Comparison of ENCODE assay signal across 23 cellular contexts in genomic region chr7:17545348-17545747, GRCh38.
DNase-seq lines count a peak whose midpoint lies in the region; ATAC-seq, FAIRE-seq and TF ChIP-seq lines count a peak whose summit lies in the region.
"Had no signal": no experiment of that assay in that cellular context is flagged by ENCODE, and none has a peak within 500 bp of the region (broad histone marks: within the 10 kb centered on the region; RNA-seq: fewer than 3 reads in every experiment).

No MANE protein-coding gene starts in this region.

- H3K27me3 ChIP-seq in astrocyte (ENCODE audit: insufficient read depth, low read length) (no peaks in the 10 kb centered on the region), heart right ventricle (no peaks in the 10 kb centered on the region), muscle layer of duodenum (ENCODE audit: low read depth, low read length) (no peaks in the 10 kb centered on the region), uterus (no peaks in the 10 kb centered on the region)
- H3K27me3 ChIP-seq: dorsolateral prefrontal cortex, foreskin keratinocyte, Peyer's patch had no signal

- no peaks in the 10 kb centered on the region for H3K79me2 ChIP-seq in astrocyte (ENCODE audit: insufficient read depth, low read length)

- H3K36me3 ChIP-seq in astrocyte (ENCODE audit: insufficient read depth, low read length) (no peaks in the 10 kb centered on the region), heart right ventricle (no peaks in the 10 kb centered on the region), muscle layer of duodenum (ENCODE audit: control insufficient read depth in 1 of 2, insufficient read depth in 2 of 2, low read length in 2 of 2) (no peaks in the 10 kb centered on the region), uterus (no peaks in the 10 kb centered on the region)
- H3K36me3 ChIP-seq: Peyer's patch, prostate gland had no signal

- no peak overlapping the region for H2AFZ ChIP-seq in astrocyte (ENCODE audit: low read depth, low read length)

- no peaks in the 10 kb centered on the region for H3K4me1 ChIP-seq in astrocyte (ENCODE audit: insufficient read depth, low read length)
- peaks cover 0 to 32% (median 8%) of the 10 kb centered on the region in 9 donors for H3K4me1 ChIP-seq in heart right ventricle
- peaks cover 0 to 19% of the 10 kb centered on the region in 2 donors for H3K4me1 ChIP-seq in muscle layer of duodenum (ENCODE audit: control insufficient read depth in 1 of 2, insufficient read depth in 2 of 2, low read length in 2 of 2)
- H3K4me1 ChIP-seq in uterus, result peaks cover 0 to 3% of the 10 kb centered on the region in 2 donors
- H3K4me1 ChIP-seq: foreskin keratinocyte, Peyer's patch, prostate gland had no signal

- H3K9me3 ChIP-seq in astrocyte (ENCODE audit: insufficient read depth, low read depth, low read length) (no peaks in the 10 kb centered on the region), heart right ventricle (no peaks in the 10 kb centered on the region), muscle layer of duodenum (ENCODE audit: control insufficient read depth in 1 of 2, low read length in 2 of 2) (no peaks in the 10 kb centered on the region), uterus (no peaks in the 10 kb centered on the region)
- H3K9me3 ChIP-seq: Peyer's patch, prostate gland had no signal

- H4K20me1 ChIP-seq in astrocyte (ENCODE audit: insufficient read depth, low read length), result no peaks in the 10 kb centered on the region

- H3K4me2 ChIP-seq in astrocyte (ENCODE audit: low read length), result no peak overlapping the region

- DNase-seq in astrocyte (ENCODE audit: low read depth), result peak; percentile 59
- no peak for DNase-seq in heart right ventricle
- DNase-seq in uterus, result no peak
- no peak for DNase-seq in cortex of kidney (lab: John Stamatoyannopoulos, UW)
- no peak for DNase-seq in UCSD-AML1 (lab: John Stamatoyannopoulos, UW; ENCODE audit: unreplicated experiment)
- DNase-seq: activated CD4-positive, alpha-beta T cell treated with anti-CD3 and anti-CD28 coated beads for 36 hours; activated naive CD4-positive, alpha-beta T cell treated with Interleukin-2 at 50 U/mL for 16 hours; activated T-cell treated with anti-CD3 and anti-CD28 coated beads, Interleukin-2, amount 50 U/mL, for 48 hours; CD4-positive, alpha-beta memory T cell; DMS 273 treated with DMSO at 0.1 percent for 48 hours; dorsolateral prefrontal cortex; foreskin keratinocyte; NCI-H1092; NCI-H187; NCI-H69; Peyer's patch; stimulated activated CD4-positive, alpha-beta T cell treated with anti-CD3 and anti-CD28 coated beads, Interleukin-2, amount 100 ng/mL, for 24 hours had no signal

- no peak overlapping the region for H3K27ac ChIP-seq in astrocyte (ENCODE audit: low read depth, low read length)
- peak overlapping the region in 2 of 10 donors; percentile 26 to 59 for H3K27ac ChIP-seq in heart right ventricle
- peak overlapping the region; percentile 61 for H3K27ac ChIP-seq in muscle layer of duodenum (ENCODE audit: low read length)
- peak overlapping the region; percentile 7 to 34 for H3K27ac ChIP-seq in uterus
- H3K27ac ChIP-seq: dorsolateral prefrontal cortex, foreskin keratinocyte, prostate gland had no signal

- intact Hi-C loops in heart right ventricle (cut with DNase I), result loop anchor here in 1 of 10 donors (10.0 kb wide), 1 partner anchor 89 kb away; no protein-coding TSS in a partner anchor
- intact Hi-C loops in uterus (cut with DNase I; ENCODE audit: low total_unique reads), result no loop called here

- TF ChIP-seq CTCF in astrocyte (IDR thresholded peaks at IDR 0.05; ENCODE audit: insufficient read depth, low read depth, low read length) (no peak), heart right ventricle (IDR thresholded peaks at IDR 0.05) (no peak), uterus (IDR thresholded peaks at IDR 0.05) (no peak)

- no peak for TF ChIP-seq POLR2A in uterus (IDR thresholded peaks at IDR 0.05)

- H3K27ac Mint-ChIP-seq in astrocyte (ENCODE audit: unreplicated experiment), result no peak overlapping the region
- H3K27ac Mint-ChIP-seq: activated CD4-positive, alpha-beta T cell treated with anti-CD3 and anti-CD28 coated beads for 36 hours; CD4-positive, alpha-beta memory T cell; T-helper 1 cell treated with Interleukin-12 subunit alpha and Interleukin-12 subunit beta and Interleukin-4 antibody, amounts not matched to agents 30 μg/mL and 1 μg/mL, for 36 hours had no signal

- no peaks in the 10 kb centered on the region for H3K9me3 Mint-ChIP-seq in astrocyte (ENCODE audit: unreplicated experiment)
- H3K9me3 Mint-ChIP-seq: T-helper 1 cell treated with Interleukin-12 subunit alpha and Interleukin-12 subunit beta and Interleukin-4 antibody, amounts not matched to agents 30 μg/mL and 1 μg/mL, for 36 hours had no signal

- H3K27me3 Mint-ChIP-seq in astrocyte (ENCODE audit: low read depth, unreplicated experiment), result no peaks in the 10 kb centered on the region

- no peak overlapping the region for H3K4me3 ChIP-seq in astrocyte (ENCODE audit: insufficient read depth, low read depth, low read length)
- no peak overlapping the region for H3K4me3 ChIP-seq in heart right ventricle
- peak overlapping the region in 1 of 2 donors; percentile 12 for H3K4me3 ChIP-seq in muscle layer of duodenum (ENCODE audit: low read depth in 1 of 2, low read length in 2 of 2)
- no peak overlapping the region for H3K4me3 ChIP-seq in uterus
- H3K4me3 ChIP-seq: dorsolateral prefrontal cortex, Peyer's patch, prostate gland, skin epidermis had no signal

- H3K9ac ChIP-seq in astrocyte (ENCODE audit: low read length), result no peak overlapping the region

- FAIRE-seq in astrocyte (lab: Jason Lieb, UNC), result peak; percentile 17

- H3K4me3 Mint-ChIP-seq in astrocyte (ENCODE audit: unreplicated experiment), result no peak overlapping the region
- H3K4me3 Mint-ChIP-seq: activated CD4-positive, alpha-beta T cell treated with anti-CD3 and anti-CD28 coated beads for 36 hours; CD4-positive, alpha-beta memory T cell; T-helper 1 cell treated with Interleukin-12 subunit alpha and Interleukin-12 subunit beta and Interleukin-4 antibody, amounts not matched to agents 30 μg/mL and 1 μg/mL, for 36 hours had no signal

- ATAC-seq in heart right ventricle (peak in 5 of 8 donors; percentile 17 to 74 (median 42)), HG02798 (IDR thresholded peaks at IDR 0.05; ENCODE audit: poor library complexity, unreplicated experiment) (no peak)
- ATAC-seq: activated CD4-positive, alpha-beta T cell treated with anti-CD3 and anti-CD28 coated beads for 36 hours; foreskin keratinocyte; HCT116 had no signal

- H3K36me3 Mint-ChIP-seq in astrocyte (ENCODE audit: low read depth, unreplicated experiment), result no peaks in the 10 kb centered on the region
- H3K36me3 Mint-ChIP-seq: CD4-positive, alpha-beta memory T cell had no signal

- peaks cover 9% of the 10 kb centered on the region for H3K4me1 Mint-ChIP-seq in astrocyte (ENCODE audit: low read depth, unreplicated experiment)
- H3K4me1 Mint-ChIP-seq: activated CD4-positive, alpha-beta T cell treated with anti-CD3 and anti-CD28 coated beads for 36 hours; CD4-positive, alpha-beta memory T cell had no signal
